14 cellular contexts compared by ENCODE assay signal in the genomic region with DNA sequence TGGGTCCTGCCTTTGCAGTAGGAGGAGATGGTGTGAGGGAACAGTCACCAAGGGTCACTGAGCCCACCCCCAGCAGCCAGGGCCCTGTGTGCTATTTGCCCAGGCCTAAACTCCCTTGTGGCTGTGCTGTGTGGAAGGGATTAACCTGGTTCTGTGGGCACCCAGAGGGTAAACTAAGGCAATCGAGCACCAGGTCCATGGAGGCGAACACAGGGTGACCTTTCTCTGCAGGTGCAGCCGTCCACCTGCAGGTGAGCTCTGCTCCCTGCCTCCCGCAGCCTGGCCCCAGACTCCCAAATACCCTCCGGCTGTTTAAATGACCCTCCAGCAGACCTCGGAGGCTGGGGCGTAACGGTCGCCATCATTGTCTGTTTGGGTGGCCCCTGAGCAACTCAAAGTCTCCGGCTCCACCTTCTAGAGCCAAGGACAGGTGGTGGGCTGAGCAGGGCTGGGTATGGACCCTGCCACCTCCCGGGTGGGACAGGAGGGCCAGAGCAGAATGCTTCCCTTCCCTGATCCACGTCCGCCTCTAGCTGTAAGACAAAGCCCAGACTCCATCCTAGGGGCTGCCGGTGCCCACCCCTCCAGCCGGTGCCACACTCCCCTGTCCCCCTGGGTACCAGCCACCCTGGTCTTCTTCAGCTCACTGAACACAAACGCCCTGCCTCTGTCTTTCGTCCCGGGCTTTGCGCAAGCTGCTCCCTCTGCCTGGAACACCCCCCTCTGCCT. TPM values are rescaled to one million over a fixed set of nuclear protein-coding genes. Genes with fewer than 3 reads are reported as not detected.
DNase-seq lines count a peak whose midpoint lies in the region; ATAC-seq and TF ChIP-seq lines count a peak whose summit lies in the region.
"Had no signal": no experiment of that assay in that cellular context is flagged by ENCODE, and none has a peak within 500 bp of the region (broad histone marks: within the 10 kb centered on the region; RNA-seq: fewer than 3 reads in every experiment).

No MANE protein-coding gene starts in this region.

- H3K27ac ChIP-seq in GM23338 (ENCODE audit: low read depth) (no peak overlapping the region), endodermal cell (ENCODE audit: low read depth, low read length) (no peak overlapping the region), neuronal stem cell (replicated peaks; ENCODE audit: low read length) (no peak overlapping the region)
- H3K27ac ChIP-seq: KMS-11 had no signal

- peak overlapping the region; percentile 90 for H2AK5ac ChIP-seq in neuronal stem cell (ENCODE audit: low read depth, low read length)

- H3K4me3 Mint-ChIP-seq in GM23338 (no peak overlapping the region), endodermal cell (no peak overlapping the region)
- H3K4me3 Mint-ChIP-seq: IgD-negative memory B cell had no signal

- no peak for DNase-seq in GM23338 (ENCODE audit: low spot score)
- DNase-seq in NCI-H146 treated with DMSO at 0.1 percent for 48 hours (lab: John Stamatoyannopoulos, UW; ENCODE audit: unreplicated experiment): peak; percentile 29
- peak; percentile 60 for DNase-seq in endodermal cell
- DNase-seq in neuronal stem cell (ENCODE audit: low spot score): no peak
- no peak for DNase-seq in posterior vena cava (ENCODE audit: low spot score)
- no peak for DNase-seq in GF-D8 (lab: John Stamatoyannopoulos, UW)
- DNase-seq in NCI-H446 (lab: John Stamatoyannopoulos, UW): no peak
- no peak for DNase-seq in NOMO-1 treated with DMSO at 0.1 percent for 48 hours (lab: John Stamatoyannopoulos, UW; ENCODE audit: unreplicated experiment)
- DNase-seq: DMS53, GOT3 had no signal

- peak overlapping the region; percentile 56; the same call in 1 of the 2 replicates for H2AFZ ChIP-seq in GM23338
- peak overlapping the region; percentile 43 for H2AFZ ChIP-seq in neuronal stem cell (ENCODE audit: low read length)

- H3K9ac ChIP-seq in endodermal cell (ENCODE audit: extremely low read depth, low read length, poor library complexity, severe bottlenecking) (no peak overlapping the region), neuronal stem cell (ENCODE audit: low read depth, low read length, poor library complexity) (no peak overlapping the region)
- H3K9ac ChIP-seq: KMS-11 had no signal

- H3K14ac ChIP-seq in neuronal stem cell (ENCODE audit: low read length): no peak overlapping the region

- no peaks in the 10 kb centered on the region for H4K20me1 ChIP-seq in GM23338 (replicated peaks; ENCODE audit: insufficient read depth)

- peak overlapping the region; percentile 35 for H2BK15ac ChIP-seq in neuronal stem cell (ENCODE audit: low read length)

- H3K4me2 ChIP-seq in GM23338: no peak overlapping the region
- no peak overlapping the region for H3K4me2 ChIP-seq in neuronal stem cell (ENCODE audit: insufficient read depth, low read length, poor library complexity, severe bottlenecking)
- H3K4me2 ChIP-seq: KMS-11 had no signal

- no peaks in the 10 kb centered on the region for H3K9me3 ChIP-seq in endodermal cell (ENCODE audit: control insufficient read depth, low read length)
- no peaks in the 10 kb centered on the region for H3K9me3 ChIP-seq in neuronal stem cell (replicated peaks in 1 of 2; ENCODE audit: control insufficient read depth in 2 of 2, insufficient read depth in 1 of 2, low read depth in 1 of 2, low read length in 2 of 2)

- H3K9me3 Mint-ChIP-seq in GM23338 (no peaks in the 10 kb centered on the region), endodermal cell (no peaks in the 10 kb centered on the region)
- H3K9me3 Mint-ChIP-seq: IgD-negative memory B cell had no signal

- H4K8ac ChIP-seq in neuronal stem cell (ENCODE audit: low read depth, low read length): no peak overlapping the region

- H3K4me1 ChIP-seq in GM23338 (ENCODE audit: insufficient read depth) (no peaks in the 10 kb centered on the region), endodermal cell (ENCODE audit: control insufficient read depth, insufficient read depth, low read length) (no peaks in the 10 kb centered on the region), neuronal stem cell (ENCODE audit: control insufficient read depth in 2 of 2, insufficient read depth in 1 of 2, low read depth in 1 of 2, low read length in 2 of 2) (peaks cover 10 to 11% of the 10 kb centered on the region in 2 donors)

- H3K4me1 Mint-ChIP-seq in GM23338: peaks cover 9% of the 10 kb centered on the region; the same call in 2 of the 3 replicates
- no peaks in the 10 kb centered on the region for H3K4me1 Mint-ChIP-seq in endodermal cell
- H3K4me1 Mint-ChIP-seq: IgD-negative memory B cell had no signal

- H3K27ac Mint-ChIP-seq in GM23338: peak overlapping the region; percentile 43; the same call in 1 of the 2 replicates
- no peak overlapping the region for H3K27ac Mint-ChIP-seq in endodermal cell
- H3K27ac Mint-ChIP-seq: IgD-negative memory B cell had no signal

- ATAC-seq in GM23338: peak; percentile 50
- ATAC-seq: HCT116 had no signal

- H2BK5ac ChIP-seq in neuronal stem cell (ENCODE audit: low read length): peak overlapping the region; percentile 21

- H3K9me2 ChIP-seq in GM23338 (ENCODE audit: insufficient read depth): no peaks in the 10 kb centered on the region

- H3K36me3 Mint-ChIP-seq in GM23338 (ENCODE audit: low read depth): no peaks in the 10 kb centered on the region; the same call in 2 of the 3 replicates
- H3K36me3 Mint-ChIP-seq in endodermal cell (ENCODE audit: low read depth): no peaks in the 10 kb centered on the region
- H3K36me3 Mint-ChIP-seq: IgD-negative memory B cell had no signal

- H3K27me3 Mint-ChIP-seq in GM23338 (ENCODE audit: insufficient read depth, low read depth, poor library complexity) (peaks cover 6% of the 10 kb centered on the region), endodermal cell (ENCODE audit: insufficient read depth) (no peaks in the 10 kb centered on the region)

- no peaks in the 10 kb centered on the region for H3K27me3 ChIP-seq in GM23338 (ENCODE audit: insufficient read depth)
- H3K27me3 ChIP-seq in endodermal cell (ENCODE audit: control insufficient read depth, insufficient read depth, low read length, poor library complexity, severe bottlenecking): no peaks in the 10 kb centered on the region
- H3K27me3 ChIP-seq in neuronal stem cell (ENCODE audit: control insufficient read depth in 3 of 3, insufficient read depth in 3 of 3, low read depth in 1 of 3, low read length in 3 of 3): peaks cover 0 to 13% (median 0%) of the 10 kb centered on the region in 3 experiments

- H4K91ac ChIP-seq in neuronal stem cell (ENCODE audit: low read depth, low read length, poor library complexity): no peak overlapping the region

- no peak overlapping the region for H3K4ac ChIP-seq in neuronal stem cell (ENCODE audit: low read length)

- intact Hi-C loops in posterior vena cava (cut with DNase I): no loop called here

- TF ChIP-seq CTCF in GM23338 (conservative IDR thresholded peaks at IDR 0.05; ENCODE audit: low read depth in 2 of 2): no peak
- peak; percentile 44 for TF ChIP-seq CTCF in endodermal cell (conservative IDR thresholded peaks at IDR 0.05)

- H3K4me3 ChIP-seq in GM23338: no peak overlapping the region
- no peak overlapping the region for H3K4me3 ChIP-seq in endodermal cell (ENCODE audit: low read length)
- no peak overlapping the region for H3K4me3 ChIP-seq in neuronal stem cell (ENCODE audit: low read length in 2 of 2)

- 88 to 92% methylated on average over 16 to 19 of the region's 19 CpGs for WGBS in endodermal cell (ENCODE audit: insufficient coverage in 1 of 2, insufficient read length in 1 of 2), 2 experiments
- WGBS in neuronal stem cell (ENCODE audit: extremely low coverage in 2 of 2, insufficient read length in 2 of 2, insufficient replicate concordance in 1 of 2), 2 donors: no CpG with 5 or more reads among the region's 19 CpGs

- H3K79me1 ChIP-seq in neuronal stem cell (ENCODE audit: low read depth, low read length): no peaks in the 10 kb centered on the region

- no peak overlapping the region for H2BK120ac ChIP-seq in neuronal stem cell (ENCODE audit: low read depth, low read length)

- H3K18ac ChIP-seq in neuronal stem cell (ENCODE audit: low read length): peak overlapping the region; percentile 84

- peak overlapping the region; percentile 65 for H2BK12ac ChIP-seq in neuronal stem cell (ENCODE audit: low read length)

- no peaks in the 10 kb centered on the region for H3K79me2 ChIP-seq in GM23338 (replicated peaks; ENCODE audit: insufficient read depth)

- no peaks in the 10 kb centered on the region for H3F3A ChIP-seq in GM23338 (replicated peaks; ENCODE audit: low read depth)

- H3K23ac ChIP-seq in neuronal stem cell (ENCODE audit: low read depth, low read length, poor library complexity): peak overlapping the region; percentile 95

- H3K36me3 ChIP-seq in GM23338 (ENCODE audit: insufficient read depth) (no peaks in the 10 kb centered on the region), endodermal cell (ENCODE audit: control insufficient read depth, insufficient read depth, low read length) (no peaks in the 10 kb centered on the region), neuronal stem cell (replicated peaks in 1 of 2; ENCODE audit: control insufficient read depth in 2 of 2, insufficient read depth in 2 of 2, low read length in 2 of 2) (no peaks in the 10 kb centered on the region)

RNA-seq across cellular contexts. Expression of a gene that starts 34.1 kb away (rescaled TPM):
- 4.4 and 15.5 TPM in 2 replicates for total RNA-seq in GM23338 (2014; rRNA removed; shearing (Covaris generic))
- polyA plus RNA-seq in GM23338 (2016; fragmentation: Nextera tagmentation; extraction: Ambion mirVana): 5.6 and 9.0 TPM in 2 replicates
- total RNA-seq in endodermal cell: 1 to 10 TPM; 2.8 to 3.7 TPM
- 4.3 TPM for polyA plus RNA-seq in endodermal cell (2013, experiment 1 of 2)
- polyA plus RNA-seq in endodermal cell (2013, experiment 2 of 2): 3.4 TPM
- polyA plus RNA-seq in neuronal stem cell (2013, experiment 1 of 2): 0.82 TPM
- 0.89 TPM for polyA plus RNA-seq in neuronal stem cell (2013, experiment 2 of 2)
- total RNA-seq in posterior vena cava: under 1 TPM in 1 of 2 donors, not detected in 1; 0.14 TPM
- polyA plus RNA-seq: IgD-negative memory B cell had no signal

RNA-seq across cellular contexts. Expression of a gene that starts 35.9 kb away (rescaled TPM):
- 19.2 and 27.4 TPM in 2 replicates for total RNA-seq in GM23338 (2014; rRNA removed; shearing (Covaris generic))
- polyA plus RNA-seq in GM23338 (2016; fragmentation: Nextera tagmentation; extraction: Ambion mirVana): 8.2 and 9.0 TPM in 2 replicates
- total RNA-seq in endodermal cell (10 to 100 TPM; 16.7 to 41.2 TPM), posterior vena cava (under 1 TPM in 1 of 2 donors, not detected in 1; 0.29 TPM)
- 4.3 TPM for polyA plus RNA-seq in endodermal cell (2013, experiment 1 of 2)
- polyA plus RNA-seq in endodermal cell (2013, experiment 2 of 2): 4.6 TPM
- polyA plus RNA-seq in neuronal stem cell (2013, experiment 1 of 2): 0.03 TPM
- 0.07 TPM for polyA plus RNA-seq in neuronal stem cell (2013, experiment 2 of 2)
- total RNA-seq: HT-29 had no signal
- polyA plus RNA-seq: IgD-negative memory B cell had no signal

Comparison
In these comparisons a context has a peak if more than half of its experiments do, and no peak if none do; other contexts are left out.
1. DNase-seq: peak in NCI-H146 treated with DMSO at 0.1 percent for 48 hours (single experiment) and endodermal cell (single experiment); none in GM23338 (single experiment), neuronal stem cell (single experiment), posterior vena cava (single experiment), GF-D8 (single experiment), NCI-H446 (0 of 2) and NOMO-1 treated with DMSO at 0.1 percent for 48 hours (single experiment).
2. RNA of a gene that starts 35.9 kb away (total RNA-seq): 16.7 to 41.2 TPM in endodermal cell and 19.2 to 27.4 TPM in GM23338; 0.29 TPM in posterior vena cava; every median in the first group is over 10 times any median in the second.